17 cellular contexts compared by ENCODE assay signal in the genomic region with DNA sequence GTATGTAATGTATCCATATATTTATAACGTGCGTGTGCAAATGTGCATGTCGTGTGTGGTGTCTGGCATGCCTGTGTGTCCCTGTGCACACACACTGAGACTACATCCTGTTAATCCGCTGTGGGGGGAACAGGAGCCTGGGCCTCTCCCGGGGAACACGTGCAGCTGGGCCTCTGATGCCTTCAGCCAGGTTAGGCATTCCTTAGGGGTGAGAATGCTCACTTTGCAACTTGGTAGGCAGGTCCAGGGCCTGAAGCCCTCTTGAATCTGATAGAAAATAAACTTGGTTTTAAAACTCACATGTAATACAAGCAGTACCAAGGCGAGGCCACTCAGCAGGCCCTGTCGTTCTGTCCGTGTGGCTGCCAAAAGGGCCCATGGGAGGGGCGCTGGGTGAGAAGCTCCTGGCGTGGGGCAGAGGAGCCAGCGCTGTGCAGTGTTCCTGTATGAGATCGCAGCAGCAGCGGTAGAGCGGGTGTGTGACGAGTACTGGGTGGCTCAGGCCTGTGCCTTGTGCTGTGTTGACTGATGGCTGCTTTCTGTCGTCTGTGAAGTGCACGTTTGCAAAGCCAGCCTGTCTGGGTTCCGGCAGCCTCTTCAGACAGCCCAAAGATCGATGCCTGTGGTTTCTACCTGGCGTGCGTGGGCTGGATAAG. TPM values are rescaled to one million over a fixed set of nuclear protein-coding genes. Genes with fewer than 3 reads are reported as not detected.
"Had no signal": no experiment of that assay in that cellular context is flagged by ENCODE, and none has a peak within 500 bp of the region (broad histone marks: within the 10 kb centered on the region; RNA-seq: fewer than 3 reads in every experiment).

No MANE protein-coding gene starts in this region.

- H3K27ac ChIP-seq: breast epithelium, esophagus muscularis mucosa, pancreas, stomach, vagina had no signal

- H3K27me3 ChIP-seq: breast epithelium, vagina had no signal

- H3K36me3 ChIP-seq: breast epithelium, esophagus muscularis mucosa, pancreas, stomach had no signal

- DNase-seq: activated CD4-positive, alpha-beta T cell treated with anti-CD3 and anti-CD28 coated beads, Interleukin-2, amount 50 U/mL, for 48 hours; activated CD4-positive, CD25-positive, alpha-beta regulatory T cell treated with anti-CD3 and anti-CD28 coated beads, Interleukin-2, amount 50 U/mL, for 72 hours; activated CD8-positive, alpha-beta memory T cell treated with anti-CD3 and anti-CD28 coated beads, Interleukin-2, amount 10 ng/mL, durations not matched to agents 7 days and 5 days; activated gamma-delta T cell treated with Interleukin-2 at 50 U/mL for 16 hours; activated T-cell treated with anti-CD3 and anti-CD28 coated beads, Interleukin-2, amount 50 U/mL, for 24 hours; aorta; dermis blood vessel endothelial cell; foreskin fibroblast; glutamatergic neuron; retina; stimulated activated CD4-positive, alpha-beta T cell treated with anti-CD3 and anti-CD28 coated beads, Interleukin-4, amount 100 ng/mL, for 4 hours; stomach had no signal

- H3K9me3 ChIP-seq: esophagus muscularis mucosa, pancreas, stomach, vagina had no signal

- H3K4me1 ChIP-seq: breast epithelium, esophagus muscularis mucosa, pancreas, vagina had no signal

- H3K4me3 ChIP-seq: esophagus muscularis mucosa, pancreas, stomach, vagina had no signal

RNA-seq across cellular contexts. Expression of gene SALL3, which starts 16.2 kb away (rescaled TPM):
- total RNA-seq: activated CD8-positive, alpha-beta memory T cell treated with anti-CD3 and anti-CD28 coated beads, Interleukin-2, amount 10 ng/mL, durations not matched to agents 7 days and 5 days; breast epithelium; esophagus muscularis mucosa; skeletal muscle tissue; stomach had no signal
